1 cellular context compared by ENCODE assay signal in the genomic region with DNA sequence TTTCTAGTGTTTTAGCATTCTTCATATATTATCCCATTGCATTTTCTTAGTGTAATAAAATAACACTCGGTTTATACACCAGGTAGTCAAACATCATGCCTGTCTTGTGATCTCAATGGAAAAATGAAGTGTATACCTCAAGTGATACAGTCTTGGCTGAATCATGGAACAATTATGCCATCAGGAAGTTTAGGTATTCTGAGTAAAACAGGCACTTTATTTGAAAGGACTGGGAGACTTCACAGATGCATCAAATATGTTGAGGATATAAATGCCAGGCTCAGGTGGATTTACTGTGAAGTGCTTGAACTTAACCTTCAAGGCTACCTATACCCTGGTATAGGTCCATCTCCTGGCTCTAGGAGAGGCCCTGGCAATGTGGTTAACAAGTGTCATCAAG.
TF ChIP-seq lines count a peak whose summit lies in the region.

No MANE protein-coding gene starts in this region.

TF ChIP-seq in SK-N-SH, 30 proteins besides CTCF, POLR2A, EP300 and RAD21 (continued from another document):
- TF ChIP-seq, protein P1, sequence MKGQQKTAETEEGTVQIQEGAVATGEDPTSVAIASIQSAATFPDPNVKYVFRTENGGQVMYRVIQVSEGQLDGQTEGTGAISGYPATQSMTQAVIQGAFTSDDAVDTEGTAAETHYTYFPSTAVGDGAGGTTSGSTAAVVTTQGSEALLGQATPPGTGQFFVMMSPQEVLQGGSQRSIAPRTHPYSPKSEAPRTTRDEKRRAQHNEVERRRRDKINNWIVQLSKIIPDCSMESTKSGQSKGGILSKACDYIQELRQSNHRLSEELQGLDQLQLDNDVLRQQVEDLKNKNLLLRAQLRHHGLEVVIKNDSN (IDR thresholded peaks at IDR 0.05; ENCODE audit: borderline replicate concordance, low read depth) = no peak
